Comparison of ENCODE assay signal across 11 cellular contexts in the genomic region with DNA sequence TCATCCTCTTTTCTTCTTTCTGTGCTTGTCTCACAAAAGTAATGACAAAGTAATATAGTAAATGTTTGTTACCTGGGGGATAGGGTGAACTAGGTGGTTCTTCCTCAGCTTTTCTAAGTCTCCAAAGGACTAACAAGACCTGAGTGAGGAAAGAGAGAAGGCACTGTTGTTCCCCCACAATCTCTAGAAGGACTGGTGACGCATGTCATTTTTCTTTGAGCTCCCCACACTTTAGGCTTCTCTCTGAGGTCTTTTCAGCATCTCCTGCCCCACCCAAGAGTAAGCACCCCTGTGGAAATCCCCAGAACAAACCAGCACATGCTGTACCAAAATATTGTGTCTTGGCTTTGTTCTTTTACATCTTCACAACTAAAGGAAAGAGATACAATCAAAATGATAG. TPM values are rescaled to one million over a fixed set of nuclear protein-coding genes. Genes with fewer than 3 reads are reported as not detected.
A peak's percentile ranks its signal among the peaks of the same experiment; 100 is the strongest.
DNase-seq lines count a peak whose midpoint lies in the region; ATAC-seq and TF ChIP-seq lines count a peak whose summit lies in the region.
"Had no signal": no experiment of that assay in that cellular context is flagged by ENCODE, and none has a peak within 500 bp of the region (broad histone marks: within the 10 kb centered on the region; RNA-seq: fewer than 3 reads in every experiment).

No MANE protein-coding gene starts in this region.

- H3K27ac Mint-ChIP-seq in CD4-positive, alpha-beta T cell = peak overlapping the region; percentile 99
- H3K27ac Mint-ChIP-seq: HFFc6 had no signal

- TF ChIP-seq CTCF in CD4-positive, alpha-beta T cell (IDR thresholded peaks at IDR 0.05) = no peak

- H3K9me2 ChIP-seq in Karpas-422 (replicated peaks; ENCODE audit: insufficient read depth, low read length) = no peaks in the 10 kb centered on the region

- no peaks in the 10 kb centered on the region for H3K79me2 ChIP-seq in Karpas-422 (ENCODE audit: low read length)

- H3K4me3 ChIP-seq in Karpas-422 (ENCODE audit: low read length) = no peak overlapping the region

- no peaks in the 10 kb centered on the region for H3K9me3 ChIP-seq in CD4-positive, alpha-beta T cell (ENCODE audit: control insufficient read depth, low read length)
- H3K9me3 ChIP-seq in Karpas-422 (ENCODE audit: low read length) = no peaks in the 10 kb centered on the region

- no peak overlapping the region for H3K4me2 ChIP-seq in Karpas-422 (ENCODE audit: low read depth, low read length, poor library complexity, severe bottlenecking)

- DNase-seq in CD4-positive, alpha-beta T cell = peak; percentile 51 to 87 (median 60)
- DNase-seq in activated CD4-positive, alpha-beta T cell treated with anti-CD3 and anti-CD28 coated beads for 1 hour = peak; percentile 56
- DNase-seq in activated naive CD8-positive, alpha-beta T cell treated with anti-CD3 and anti-CD28 coated beads, Interleukin-2, amount 50 U/mL, for 16 hours (ENCODE audit: low read depth, low spot score) = peak; percentile 32
- DNase-seq in stimulated activated CD4-positive, alpha-beta T cell treated with anti-CD3 and anti-CD28 coated beads, Interleukin-4, amount 100 ng/mL, for 1 hour = peak; percentile 46
- no peak for DNase-seq in Karpas-422
- DNase-seq in NCI-H510A (lab: John Stamatoyannopoulos, UW) = no peak
- no peak for DNase-seq in cerebellar cortex (ENCODE audit: low spot score)
- DNase-seq: HFFc6, NCI-H526, retina had no signal

- no peaks in the 10 kb centered on the region for H4K20me1 ChIP-seq in Karpas-422 (ENCODE audit: insufficient read depth, low read depth, low read length)

- H3K27ac ChIP-seq in CD4-positive, alpha-beta T cell (ENCODE audit: low read depth, low read length) = peak overlapping the region; percentile 98
- no peak overlapping the region for H3K27ac ChIP-seq in Karpas-422 (ENCODE audit: low read length)

- no peaks in the 10 kb centered on the region for H3K27me3 Mint-ChIP-seq in CD4-positive, alpha-beta T cell

- CTCF ChIA-PET in CD4-positive, alpha-beta T cell (lab: Charles Lee) = interaction anchor here (0.7 to 3.8 kb wide), 10 partner anchors 8 to 203 kb away, joined by 3 to 19 read pairs (median 6); no protein-coding TSS in a partner anchor

- no peak overlapping the region for H3K9ac ChIP-seq in Karpas-422 (ENCODE audit: low read length)

- POLR2A ChIA-PET in CD4-positive, alpha-beta T cell (lab: Charles Lee) = interaction anchor here (0.7 to 15.7 kb wide), 39 partner anchors 8 to 1023 kb away, joined by 3 to 576 read pairs (median 8); a partner anchor contains a TSS

- H3K36me3 ChIP-seq in Karpas-422 (ENCODE audit: insufficient read depth, low read length) = no peaks in the 10 kb centered on the region

- peak; percentile 66 for ATAC-seq in CD4-positive, alpha-beta T cell (ENCODE audit: poor library complexity)
- ATAC-seq in GM21390 (IDR thresholded peaks at IDR 0.05; ENCODE audit: unreplicated experiment) = no peak

- no peak overlapping the region for H2AFZ ChIP-seq in Karpas-422 (ENCODE audit: low read length)

- intact Hi-C loops in CD4-positive, alpha-beta T cell (cut with DNase I, micrococcal nuclease) = loop anchor here (1.0 to 5.0 kb wide), 5 partner anchors 24 to 183 kb away; no protein-coding TSS in a partner anchor

- no peaks in the 10 kb centered on the region for H3K27me3 ChIP-seq in CD4-positive, alpha-beta T cell (ENCODE audit: control insufficient read depth, insufficient read depth, low read length)
- H3K27me3 ChIP-seq in Karpas-422 (ENCODE audit: low read length) = no peaks in the 10 kb centered on the region

- no peaks in the 10 kb centered on the region for H3K4me1 ChIP-seq in Karpas-422 (ENCODE audit: low read length)

- H3K4me3 Mint-ChIP-seq in CD4-positive, alpha-beta T cell = peak overlapping the region; percentile 80
- H3K4me3 Mint-ChIP-seq: HFFc6 had no signal

- H3K9me3 Mint-ChIP-seq in CD4-positive, alpha-beta T cell = no peaks in the 10 kb centered on the region
- H3K9me3 Mint-ChIP-seq: HFFc6 had no signal

- peaks cover 76% of the 10 kb centered on the region for H3K4me1 Mint-ChIP-seq in CD4-positive, alpha-beta T cell (ENCODE audit: low read depth)

- H3K36me3 Mint-ChIP-seq in CD4-positive, alpha-beta T cell (ENCODE audit: low read depth) = peaks cover 44% of the 10 kb centered on the region

RNA-seq across cellular contexts. Expression of a gene that starts 2.4 kb away (rescaled TPM):
- 100 to 1,000 TPM; 623 to 638 TPM for total RNA-seq in CD4-positive, alpha-beta T cell
- total RNA-seq in Karpas-422 (2014; rRNA removed; shearing (Covaris generic); ENCODE audit: low replicate concordance) = not detected in 2 replicates

Comparison
In these comparisons a context has a peak if more than half of its experiments do, and no peak if none do; other contexts are left out.
1. DNase-seq: peak in CD4-positive, alpha-beta T cell (10 of 10), activated CD4-positive, alpha-beta T cell treated with anti-CD3 and anti-CD28 coated beads for 1 hour (single experiment), activated naive CD8-positive, alpha-beta T cell treated with anti-CD3 and anti-CD28 coated beads, Interleukin-2, amount 50 U/mL, for 16 hours (single experiment) and stimulated activated CD4-positive, alpha-beta T cell treated with anti-CD3 and anti-CD28 coated beads, Interleukin-4, amount 100 ng/mL, for 1 hour (single experiment); none in Karpas-422 (single experiment), NCI-H510A (single experiment) and cerebellar cortex (single experiment).
2. RNA of a gene that starts 2.4 kb away (total RNA-seq): 623 to 638 TPM in CD4-positive, alpha-beta T cell; not detected in Karpas-422; every median in the first group is over 100 times any median in the second.